Comparison of ENCODE assay signal across 9 cellular contexts in the genomic region with DNA sequence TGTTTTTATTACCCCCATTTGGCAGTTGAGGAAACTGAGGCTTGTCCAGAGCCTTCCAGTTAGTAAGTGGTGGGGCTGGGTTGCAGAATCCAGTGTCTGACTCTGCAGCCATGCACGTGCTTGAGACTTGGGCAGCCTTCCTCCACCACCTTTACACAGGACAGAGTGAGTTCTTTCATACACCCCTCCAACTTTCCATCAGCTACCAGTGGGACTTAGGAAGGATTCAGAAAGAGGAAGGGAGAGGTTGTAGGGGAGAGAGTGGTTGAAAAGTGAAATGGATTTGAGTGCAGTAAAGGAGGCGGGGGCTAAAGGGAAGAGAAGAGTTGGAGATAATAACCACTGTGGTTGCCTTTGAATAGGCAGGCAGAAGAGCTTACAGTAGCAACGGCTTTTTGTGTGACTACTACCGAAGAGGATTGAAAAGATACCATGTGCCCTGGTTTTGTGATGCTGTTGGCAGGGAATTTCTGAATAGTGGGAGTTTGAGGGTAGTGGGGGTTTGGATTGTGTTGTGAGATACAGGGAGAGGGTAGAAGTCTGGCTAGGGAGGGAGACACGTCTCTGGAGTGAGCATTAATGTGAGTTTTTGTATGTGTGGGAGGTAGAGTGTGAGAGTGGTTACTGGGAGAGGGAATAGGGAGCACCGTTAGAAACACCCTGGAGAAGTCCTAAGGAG. TPM values are rescaled to one million over a fixed set of nuclear protein-coding genes. Genes with fewer than 3 reads are reported as not detected.
DNase-seq lines count a peak whose midpoint lies in the region; ATAC-seq and TF ChIP-seq lines count a peak whose summit lies in the region.
"Had no signal": no experiment of that assay in that cellular context is flagged by ENCODE, and none has a peak within 500 bp of the region (broad histone marks: within the 10 kb centered on the region; RNA-seq: fewer than 3 reads in every experiment).

No MANE protein-coding gene starts in this region.

- no peaks in the 10 kb centered on the region for H3K27me3 Mint-ChIP-seq in nephron progenitor cell (ENCODE audit: low read depth, poor library complexity)
- H3K27me3 Mint-ChIP-seq: activated B cell treated with CpG ODN at 0.5 μM for 24 hours had no signal

- peak overlapping the region; percentile 94 for H3K4me3 ChIP-seq in GM12865 (ENCODE audit: low read depth, low read length)
- H3K4me3 ChIP-seq in endocrine pancreas (ENCODE audit: control insufficient read depth, insufficient read depth, low read length), result peak overlapping the region; percentile 87
- H3K4me3 ChIP-seq in retinal pigment epithelial cell (ENCODE audit: low read length), result peak overlapping the region; percentile 84

- no peak overlapping the region for H3K27ac Mint-ChIP-seq in nephron progenitor cell
- H3K27ac Mint-ChIP-seq: activated B cell treated with CpG ODN at 0.5 μM for 24 hours had no signal

- no peaks in the 10 kb centered on the region for H3K9me3 ChIP-seq in endocrine pancreas (ENCODE audit: control insufficient read depth, low read length)

- no peak overlapping the region for H3K4me3 Mint-ChIP-seq in nephron progenitor cell
- H3K4me3 Mint-ChIP-seq: activated B cell treated with CpG ODN at 0.5 μM for 24 hours had no signal

- DNase-seq in GM12865 (ENCODE audit: low read depth) (no peak), NCI-H2227 treated with DMSO at 0.1 percent for 48 hours (lab: John Stamatoyannopoulos, UW) (peak; percentile 59), retinal pigment epithelial cell (ENCODE audit: low read depth) (no peak), nephron progenitor cell (no peak), cerebellum (ENCODE audit: low spot score) (no peak), kidney tubule cell (ENCODE audit: low spot score) (no peak)
- DNase-seq: activated B cell treated with CpG ODN at 0.5 μM for 24 hours had no signal

- no peak for ATAC-seq in HG02870 (IDR thresholded peaks at IDR 0.05; ENCODE audit: unreplicated experiment)

- no peaks in the 10 kb centered on the region for H3K9me3 Mint-ChIP-seq in nephron progenitor cell
- H3K9me3 Mint-ChIP-seq: activated B cell treated with CpG ODN at 0.5 μM for 24 hours had no signal

- no peaks in the 10 kb centered on the region for H3K27me3 ChIP-seq in endocrine pancreas (ENCODE audit: control insufficient read depth, insufficient read depth, low read length)

- no peaks in the 10 kb centered on the region for H3K36me3 ChIP-seq in endocrine pancreas (ENCODE audit: control insufficient read depth, insufficient read depth, low read length)

- no peak for TF ChIP-seq CTCF in GM12865 (IDR thresholded peaks at IDR 0.05; ENCODE audit: insufficient read depth, low read depth, low read length, missing control alignments)
- TF ChIP-seq CTCF in retinal pigment epithelial cell (conservative IDR thresholded peaks at IDR 0.05; ENCODE audit: low read depth, low read length), result no peak
- TF ChIP-seq CTCF in nephron progenitor cell (IDR thresholded peaks at IDR 0.05), result no peak

- peaks cover 7% of the 10 kb centered on the region for H3K36me3 Mint-ChIP-seq in nephron progenitor cell (ENCODE audit: low read depth)

- peaks cover 16% of the 10 kb centered on the region for H3K4me1 ChIP-seq in endocrine pancreas (ENCODE audit: control insufficient read depth, insufficient read depth, low read length)

- peak overlapping the region; percentile 35 for H3K9ac ChIP-seq in endocrine pancreas (ENCODE audit: control insufficient read depth, insufficient read depth, low read length)

- H3K4me1 Mint-ChIP-seq in nephron progenitor cell, result peaks cover 22% of the 10 kb centered on the region

RNA-seq across cellular contexts. Expression of a gene that starts 1.7 kb away (rescaled TPM):
- total RNA-seq in cerebellum, result 38.2 TPM

RNA-seq across cellular contexts. Expression of a gene that starts 48.1 kb away (rescaled TPM):
- 2.4 TPM for total RNA-seq in cerebellum
